Comparison of ENCODE assay signal across 7 cellular contexts in genomic region chr20:24102290-24102689, GRCh38.
DNase-seq lines count a peak whose midpoint lies in the region; TF ChIP-seq lines count a peak whose summit lies in the region.

No MANE protein-coding gene starts in this region.

- DNase-seq in EL = peak; percentile 3
- peak; percentile 26 to 34 for DNase-seq in activated CD4-positive, alpha-beta T cell treated with anti-CD3 and anti-CD28 coated beads, Interleukin-2, amount 50 U/mL, for 48 hours
- DNase-seq in medulla oblongata (ENCODE audit: extremely low spot score) = peak; percentile 24
- DNase-seq in NCI-H187 (lab: John Stamatoyannopoulos, UW) = no peak
- no peak for DNase-seq in NCI-H2107 (lab: John Stamatoyannopoulos, UW)
- no peak for DNase-seq in T1000 (lab: John Stamatoyannopoulos, UW)

- peak; percentile 27; the same call in 1 of the 2 replicates for TF ChIP-seq RAD21 in Ishikawa (IDR thresholded peaks at IDR 0.05; ENCODE audit: low read depth)

- no peak for TF ChIP-seq EP300 in Ishikawa (IDR thresholded peaks at IDR 0.05; ENCODE audit: borderline replicate concordance)

TF ChIP-seq in Ishikawa, 13 proteins besides CTCF, POLR2A, EP300 and RAD21:
- TF ChIP-seq CEBPB (IDR thresholded peaks at IDR 0.05) = no peak
- TF ChIP-seq FOXM1 (IDR thresholded peaks at IDR 0.05; ENCODE audit: borderline replicate concordance, low read depth) = no peak
- TF ChIP-seq, protein P1, sequence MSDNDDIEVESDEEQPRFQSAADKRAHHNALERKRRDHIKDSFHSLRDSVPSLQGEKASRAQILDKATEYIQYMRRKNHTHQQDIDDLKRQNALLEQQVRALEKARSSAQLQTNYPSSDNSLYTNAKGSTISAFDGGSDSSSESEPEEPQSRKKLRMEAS (IDR thresholded peaks at IDR 0.05) = no peak

Comparison
In these comparisons a context has a peak if more than half of its experiments do, and no peak if none do; other contexts are left out.
1. DNase-seq: peak in EL (single experiment), activated CD4-positive, alpha-beta T cell treated with anti-CD3 and anti-CD28 coated beads, Interleukin-2, amount 50 U/mL, for 48 hours (2 of 2) and medulla oblongata (single experiment); none in NCI-H187 (0 of 2), NCI-H2107 (single experiment) and T1000 (single experiment).